In genomic region chr13:113327766-113328391, GRCh38 we compare ENCODE assay signal across 19 cellular contexts. TPM values are rescaled to one million over a fixed set of nuclear protein-coding genes. Genes with fewer than 3 reads are reported as not detected.
DNase-seq lines count a peak whose midpoint lies in the region; ATAC-seq, FAIRE-seq and TF ChIP-seq lines count a peak whose summit lies in the region.
"Had no signal": no experiment of that assay in that cellular context is flagged by ENCODE, and none has a peak within 500 bp of the region (broad histone marks: within the 10 kb centered on the region; RNA-seq: fewer than 3 reads in every experiment).

No MANE protein-coding gene starts in this region.

- H3K9me3 ChIP-seq in IMR-90 (ENCODE audit: control insufficient read depth, insufficient read depth, low read length), result no peaks in the 10 kb centered on the region
- H3K9me3 ChIP-seq in endodermal cell (ENCODE audit: control insufficient read depth, low read length), result no peaks in the 10 kb centered on the region
- H3K9me3 ChIP-seq in Peyer's patch, result no peaks in the 10 kb centered on the region
- H3K9me3 ChIP-seq: neutrophil had no signal

- no peaks in the 10 kb centered on the region for H3K4me1 Mint-ChIP-seq in endodermal cell
- H3K4me1 Mint-ChIP-seq in natural killer cell treated with Interleukin-12 subunit alpha and Interleukin-12 subunit beta and Interleukin-15 and Interleukin-18, amount 100 ng/mL, for 72 hours (ENCODE audit: low read depth in 2 of 2), result peaks cover 0 to 15% of the 10 kb centered on the region in 2 donors
- H3K4me1 Mint-ChIP-seq: activated CD4-positive, alpha-beta memory T cell treated with anti-CD3 and anti-CD28 coated beads, Interleukin-2, amount 10 ng/mL, durations not matched to agents 7 days and 5 days had no signal

- H3K4ac ChIP-seq in IMR-90 (ENCODE audit: low read depth, low read length), result no peak overlapping the region

- no peak for TF ChIP-seq RAD21 in IMR-90 (IDR thresholded peaks at IDR 0.05; ENCODE audit: low read length)

- no peak overlapping the region for H4K91ac ChIP-seq in IMR-90 (ENCODE audit: insufficient read depth, low read depth, low read length)

- H3K9me1 ChIP-seq in IMR-90 (ENCODE audit: insufficient read depth, low read length), result no peaks in the 10 kb centered on the region; the same call in 1 of the 2 replicates

- CTCF ChIA-PET in IMR-90 (lab: Yijun Ruan, JAX), result no interaction called here

- no peak overlapping the region for H3K14ac ChIP-seq in IMR-90 (replicated peaks; ENCODE audit: low read depth, low read length)

- H3K27ac ChIP-seq in IMR-90 (ENCODE audit: insufficient read depth, low read length) (no peak overlapping the region), endodermal cell (ENCODE audit: low read depth, low read length) (no peak overlapping the region), Peyer's patch (no peak overlapping the region)
- H3K27ac ChIP-seq: neutrophil had no signal

- H3K27ac Mint-ChIP-seq in endodermal cell, result peak overlapping the region; percentile 66
- peak overlapping the region in 1 of 2 donors; percentile 29 for H3K27ac Mint-ChIP-seq in natural killer cell treated with Interleukin-12 subunit alpha and Interleukin-12 subunit beta and Interleukin-15 and Interleukin-18, amount 100 ng/mL, for 72 hours
- H3K27ac Mint-ChIP-seq: activated CD4-positive, alpha-beta memory T cell treated with anti-CD3 and anti-CD28 coated beads, Interleukin-2, amount 10 ng/mL, durations not matched to agents 7 days and 5 days had no signal

- DNase-seq in D721Med (ENCODE audit: insufficient read length, low spot score) (peak; percentile 50), IMR-90 (no peak), endodermal cell (peak; percentile 53), Peyer's patch (no peak), NCI-H446 treated with DMSO at 0.1 percent for 48 hours (lab: John Stamatoyannopoulos, UW) (no peak), retina (no peak)
- DNase-seq in natural killer cell treated with Interleukin-12 subunit alpha and Interleukin-12 subunit beta and Interleukin-15 and Interleukin-18, amount 100 ng/mL, for 72 hours (ENCODE audit: low spot score), result no peak
- DNase-seq: activated CD4-positive, alpha-beta memory T cell treated with anti-CD3 and anti-CD28 coated beads, Interleukin-2, amount 10 ng/mL, durations not matched to agents 7 days and 5 days; AML-193; GOT3; hippocampal formation; kidney; midbrain; NCI-H1092; NCI-H774; RPMI8226 had no signal

- H3K23ac ChIP-seq in IMR-90 (ENCODE audit: low read depth, low read length), result no peak overlapping the region

- POLR2A ChIA-PET in IMR-90 (lab: Charles Lee; ENCODE audit: unreplicated experiment), result no interaction called here

- no peak for FAIRE-seq in D721Med (lab: Jason Lieb, UNC)
- FAIRE-seq: kidney had no signal

- H3K4me3 ChIP-seq in IMR-90 (ENCODE audit: insufficient read depth, low read depth, low read length), result no peak overlapping the region
- no peak overlapping the region for H3K4me3 ChIP-seq in endodermal cell (ENCODE audit: low read length)
- no peak overlapping the region for H3K4me3 ChIP-seq in Peyer's patch

- H3K18ac ChIP-seq in IMR-90 (ENCODE audit: low read depth, low read length), result no peak overlapping the region

- no peak overlapping the region for H4K5ac ChIP-seq in IMR-90 (ENCODE audit: low read depth, low read length)

- TF ChIP-seq CTCF in D721Med (IDR thresholded peaks at IDR 0.05; ENCODE audit: insufficient read depth, missing control alignments), result no peak
- no peak for TF ChIP-seq CTCF in IMR-90 (conservative IDR thresholded peaks at IDR 0.05; ENCODE audit: low read depth, low read length)
- no peak for TF ChIP-seq CTCF in endodermal cell (conservative IDR thresholded peaks at IDR 0.05)
- TF ChIP-seq CTCF in Peyer's patch (IDR thresholded peaks at IDR 0.05), result no peak

- H2AK5ac ChIP-seq in IMR-90 (ENCODE audit: low read depth, low read length), result no peak overlapping the region

- peaks cover 11% of the 10 kb centered on the region for H3K36me3 ChIP-seq in IMR-90 (ENCODE audit: control insufficient read depth, insufficient read depth, low read length)
- H3K36me3 ChIP-seq in endodermal cell (ENCODE audit: control insufficient read depth, insufficient read depth, low read length), result peaks cover 17% of the 10 kb centered on the region
- peaks cover 0 to 31% (median 0%) of the 10 kb centered on the region in 3 donors for H3K36me3 ChIP-seq in Peyer's patch

- BruUV-seq in IMR-90 (replicated peaks; lab: Mats Ljungman, UMichigan), result no TSS peak

- WGBS in IMR-90 (ENCODE audit: extremely low coverage in 2 of 2, insufficient read length in 1 of 2), 2 experiments, result 90% methylated on average over 7 of the region's 20 CpGs; no CpG with 5 or more reads in 1 of the 2 experiments
- 90% methylated on average over 17 to 20 of the region's 20 CpGs for WGBS in endodermal cell (ENCODE audit: insufficient coverage in 1 of 2, insufficient read length in 1 of 2), 2 experiments

- no peaks in the 10 kb centered on the region for H3K9me3 Mint-ChIP-seq in endodermal cell
- H3K9me3 Mint-ChIP-seq in natural killer cell treated with Interleukin-12 subunit alpha and Interleukin-12 subunit beta and Interleukin-15 and Interleukin-18, amount 100 ng/mL, for 72 hours, result no peaks in the 10 kb centered on the region
- H3K9me3 Mint-ChIP-seq: activated CD4-positive, alpha-beta memory T cell treated with anti-CD3 and anti-CD28 coated beads, Interleukin-2, amount 10 ng/mL, durations not matched to agents 7 days and 5 days had no signal

- no peak overlapping the region for H3K4me2 ChIP-seq in IMR-90 (ENCODE audit: low read depth, low read length)

- H2AK9ac ChIP-seq in IMR-90 (replicated peaks; ENCODE audit: low read depth, low read length, poor library complexity), result no peak overlapping the region

- TF ChIP-seq POLR2A in IMR-90 (IDR thresholded peaks at IDR 0.05; ENCODE audit: low read depth, low read length) (no peak), Peyer's patch (IDR thresholded peaks at IDR 0.05) (no peak)

- H2BK5ac ChIP-seq in IMR-90 (ENCODE audit: low read depth, low read length, poor library complexity, severe bottlenecking), result no peak overlapping the region

- no peak overlapping the region for H2BK20ac ChIP-seq in IMR-90 (ENCODE audit: low read depth, low read length)

- no peak overlapping the region for H2AFZ ChIP-seq in IMR-90 (replicated peaks; ENCODE audit: low read length, poor library complexity)

- H4K8ac ChIP-seq in IMR-90 (ENCODE audit: low read depth in 2 of 2, low read length in 2 of 2), result no peak overlapping the region

- H3K9ac ChIP-seq in IMR-90 (ENCODE audit: low read depth, low read length) (no peak overlapping the region), endodermal cell (ENCODE audit: extremely low read depth, low read length, poor library complexity, severe bottlenecking) (no peak overlapping the region)

- H2BK120ac ChIP-seq in IMR-90 (ENCODE audit: low read depth, low read length), result no peak overlapping the region

- no peak overlapping the region for H2BK15ac ChIP-seq in IMR-90 (ENCODE audit: low read depth, low read length)

- dilution Hi-C loops in IMR-90 (cut with HindIII; ENCODE audit: low sequenced_read_pairs, unreplicated experiment), result no loop called here

- H4K20me1 ChIP-seq in IMR-90 (ENCODE audit: insufficient read depth, low read length), result no peaks in the 10 kb centered on the region

- H3K36me3 Mint-ChIP-seq in endodermal cell (ENCODE audit: low read depth), result peaks cover 42% of the 10 kb centered on the region
- H3K36me3 Mint-ChIP-seq in natural killer cell treated with Interleukin-12 subunit alpha and Interleukin-12 subunit beta and Interleukin-15 and Interleukin-18, amount 100 ng/mL, for 72 hours, result peaks cover 4% of the 10 kb centered on the region

- H3K4me1 ChIP-seq in IMR-90 (ENCODE audit: control insufficient read depth, insufficient read depth, low read length) (no peaks in the 10 kb centered on the region), endodermal cell (ENCODE audit: control insufficient read depth, insufficient read depth, low read length) (no peaks in the 10 kb centered on the region), Peyer's patch (no peaks in the 10 kb centered on the region)

- H3K27me3 Mint-ChIP-seq in endodermal cell (ENCODE audit: insufficient read depth), result no peaks in the 10 kb centered on the region
- peaks cover 0 to 3% of the 10 kb centered on the region in 2 donors for H3K27me3 Mint-ChIP-seq in natural killer cell treated with Interleukin-12 subunit alpha and Interleukin-12 subunit beta and Interleukin-15 and Interleukin-18, amount 100 ng/mL, for 72 hours
- H3K27me3 Mint-ChIP-seq: activated CD4-positive, alpha-beta memory T cell treated with anti-CD3 and anti-CD28 coated beads, Interleukin-2, amount 10 ng/mL, durations not matched to agents 7 days and 5 days had no signal

- in situ Hi-C loops in IMR-90 (cut with MboI; ENCODE audit: low sequenced_read_pairs), result no loop called here

- ATAC-seq in IMR-90 (ENCODE audit: low read depth) (peak; percentile 24), GM19324 (IDR thresholded peaks at IDR 0.05; ENCODE audit: low FRiP score, unreplicated experiment) (no peak)
- peak; percentile 26 to 52 for ATAC-seq in natural killer cell treated with Interleukin-12 subunit alpha and Interleukin-12 subunit beta and Interleukin-15 and Interleukin-18, amount 100 ng/mL, for 72 hours
- ATAC-seq: sciatic nerve had no signal

- H3K27me3 ChIP-seq in IMR-90 (ENCODE audit: control insufficient read depth, insufficient read depth, low read length) (peaks cover 2% of the 10 kb centered on the region; the same call in 1 of the 2 replicates), endodermal cell (ENCODE audit: control insufficient read depth, insufficient read depth, low read length, poor library complexity, severe bottlenecking) (no peaks in the 10 kb centered on the region), Peyer's patch (no peaks in the 10 kb centered on the region)

- no peak overlapping the region for H3K56ac ChIP-seq in IMR-90 (ENCODE audit: extremely low read depth, insufficient read depth, low read length)

- intact Hi-C loops in IMR-90 (cut with micrococcal nuclease), result no loop called here

- H3K79me1 ChIP-seq in IMR-90 (ENCODE audit: low read depth in 1 of 2, low read length in 2 of 2), result 0 out of 4 replicates have a peak, but pooled peaks cover 0 to 3% of the 10 kb centered on the region in 2 experiments

- no peak overlapping the region for H3K4me3 Mint-ChIP-seq in endodermal cell
- no peak overlapping the region for H3K4me3 Mint-ChIP-seq in natural killer cell treated with Interleukin-12 subunit alpha and Interleukin-12 subunit beta and Interleukin-15 and Interleukin-18, amount 100 ng/mL, for 72 hours
- H3K4me3 Mint-ChIP-seq: activated CD4-positive, alpha-beta memory T cell treated with anti-CD3 and anti-CD28 coated beads, Interleukin-2, amount 10 ng/mL, durations not matched to agents 7 days and 5 days had no signal

RNA-seq across cellular contexts. Expression of gene LAMP1, which starts 30.8 kb away (rescaled TPM):
- total RNA-seq in IMR-90 (2012; rRNA removed), result 58.3 and 60.6 TPM in 2 replicates
- 229 and 235 TPM in 2 replicates for polyA plus RNA-seq in IMR-90 (2012; rRNA removed)
- 138 and 235 TPM in 2 replicates for polyA plus RNA-seq in IMR-90 (2012; cell fraction: cytosol; rRNA removed)
- polyA plus RNA-seq in IMR-90 (2012; cell fraction: nucleus; rRNA removed; ENCODE audit: low replicate concordance), result 132 and 172 TPM in 2 replicates
- total RNA-seq in endodermal cell, result 100 to 1,000 TPM; 153 to 160 TPM
- 103 TPM for polyA plus RNA-seq in endodermal cell (2013, experiment 1 of 2)
- polyA plus RNA-seq in endodermal cell (2013, experiment 2 of 2), result 95.8 TPM
- total RNA-seq in natural killer cell treated with Interleukin-12 subunit alpha and Interleukin-12 subunit beta and Interleukin-15 and Interleukin-18, amount 100 ng/mL, for 72 hours, result 100 to 1,000 TPM; 104 to 108 TPM
- total RNA-seq in Peyer's patch, result 100 to 1,000 TPM in 3 of 4 donors, 10 to 100 TPM in 1; 42.1 to 236 (median 191) TPM

RNA-seq across cellular contexts. Expression of gene GRTP1, which starts 36.1 kb away (rescaled TPM):
- 0.83 and 0.90 TPM in 2 replicates for total RNA-seq in IMR-90 (2012; rRNA removed)
- 1.4 and 1.7 TPM in 2 replicates for polyA plus RNA-seq in IMR-90 (2012; rRNA removed)
- 1.8 TPM in 2 replicates for polyA plus RNA-seq in IMR-90 (2012; cell fraction: cytosol; rRNA removed)
- 3.1 and 3.7 TPM in 2 replicates for polyA plus RNA-seq in IMR-90 (2012; cell fraction: nucleus; rRNA removed; ENCODE audit: low replicate concordance)
- 10 to 100 TPM; 31.4 to 35.1 TPM for total RNA-seq in endodermal cell
- 7.6 TPM for polyA plus RNA-seq in endodermal cell (2013, experiment 1 of 2)
- 7.7 TPM for polyA plus RNA-seq in endodermal cell (2013, experiment 2 of 2)
- total RNA-seq in natural killer cell treated with Interleukin-12 subunit alpha and Interleukin-12 subunit beta and Interleukin-15 and Interleukin-18, amount 100 ng/mL, for 72 hours, result not detected
- total RNA-seq in Peyer's patch, result 100 to 1,000 TPM in 2 of 4 donors, 10 to 100 TPM in 2; 36.3 to 156 (median 97.9) TPM

Comparison
In these comparisons a context has a peak if more than half of its experiments do, and no peak if none do; other contexts are left out.
1. DNase-seq: peak in D721Med (single experiment) and endodermal cell (single experiment); none in IMR-90 (single experiment), natural killer cell treated with Interleukin-12 subunit alpha and Interleukin-12 subunit beta and Interleukin-15 and Interleukin-18, amount 100 ng/mL, for 72 hours (single experiment), Peyer's patch (0 of 3), NCI-H446 treated with DMSO at 0.1 percent for 48 hours (single experiment) and retina (single experiment).
2. RNA of gene GRTP1, which starts 36.1 kb away (total RNA-seq): 36.3 to 156 TPM in Peyer's patch and 31.4 to 35.1 TPM in endodermal cell; 0.83 to 0.90 TPM in IMR-90 and not detected in natural killer cell treated with Interleukin-12 subunit alpha and Interleukin-12 subunit beta and Interleukin-15 and Interleukin-18, amount 100 ng/mL, for 72 hours; every median in the first group is over 10 times any median in the second.